In genomic region chr1:225460737-225461532, GRCh38 we compare ENCODE assay signal across 10 cellular contexts. TPM values are rescaled to one million over a fixed set of nuclear protein-coding genes. Genes with fewer than 3 reads are reported as not detected.
DNase-seq lines count a peak whose midpoint lies in the region; ATAC-seq and TF ChIP-seq lines count a peak whose summit lies in the region.
"Had no signal": no experiment of that assay in that cellular context is flagged by ENCODE, and none has a peak within 500 bp of the region (broad histone marks: within the 10 kb centered on the region; RNA-seq: fewer than 3 reads in every experiment).

No MANE protein-coding gene starts in this region.

- peak overlapping the region in 3 of 12 donors; percentile 19 to 90 (median 52) for H3K27ac ChIP-seq in heart left ventricle
- no peak overlapping the region for H3K27ac ChIP-seq in mesenchymal stem cell (ENCODE audit: low read length, poor library complexity, severe bottlenecking)
- H3K27ac ChIP-seq in transverse colon = peak overlapping the region; percentile 67 to 92 (median 84)
- no peak overlapping the region for H3K27ac ChIP-seq in coronary artery
- H3K27ac ChIP-seq: C4-2B had no signal

- H4K8ac ChIP-seq in mesenchymal stem cell (ENCODE audit: low read length) = no peak overlapping the region

- H3K4me3 ChIP-seq in heart left ventricle (no peak overlapping the region), mesenchymal stem cell (ENCODE audit: insufficient read depth in 1 of 2, low read depth in 1 of 2, low read length in 2 of 2) (no peak overlapping the region), transverse colon (no peak overlapping the region), coronary artery (no peak overlapping the region)

- H2AK5ac ChIP-seq in mesenchymal stem cell (ENCODE audit: low read length, severe bottlenecking) = no peak overlapping the region

- no peak overlapping the region for H2BK120ac ChIP-seq in mesenchymal stem cell (ENCODE audit: low read depth, low read length)

- no peak overlapping the region for H2AFZ ChIP-seq in mesenchymal stem cell (ENCODE audit: low read depth, low read length)

- in situ Hi-C loops in transverse colon (cut with MboI; ENCODE audit: low pct_ligation_motif_present in 1 of 4, low pct_unique_long_range_greater_than_20kb in 1 of 4, low sequenced_read_pairs in 3 of 4) = no loop called here
- in situ Hi-C loops in GM13976 (cut with MboI; ENCODE audit: low sequenced_read_pairs, unreplicated experiment) = no loop called here

- H3K9ac ChIP-seq in mesenchymal stem cell (ENCODE audit: low read length) = no peak overlapping the region

- H3K36me3 ChIP-seq in heart left ventricle (no peaks in the 10 kb centered on the region), mesenchymal stem cell (ENCODE audit: control insufficient read depth in 1 of 2, insufficient read depth in 2 of 2, low read depth in 1 of 2, low read length in 2 of 2) (no peaks in the 10 kb centered on the region), transverse colon (no peaks in the 10 kb centered on the region)

- intact Hi-C loops in Right ventricle myocardium superior (cut with DNase I) = no loop called here
- intact Hi-C loops in heart left ventricle (cut with DNase I) = no loop called here
- intact Hi-C loops in transverse colon (cut with DNase I; ENCODE audit: low total_unique reads) = loop anchor here (5.0 kb wide), 1 partner anchor 721 kb away; no protein-coding TSS in a partner anchor

- H3K9me3 ChIP-seq in heart left ventricle = no peaks in the 10 kb centered on the region
- no peaks in the 10 kb centered on the region for H3K9me3 ChIP-seq in mesenchymal stem cell (ENCODE audit: control insufficient read depth, low read length)
- H3K9me3 ChIP-seq in transverse colon = no peaks in the 10 kb centered on the region

- TF ChIP-seq POLR2A in heart left ventricle (IDR thresholded peaks at IDR 0.05) = no peak
- no peak for TF ChIP-seq POLR2A in transverse colon (IDR thresholded peaks at IDR 0.05)

- peak overlapping the region in 1 of 2 experiments; percentile 67 for H3K14ac ChIP-seq in mesenchymal stem cell (ENCODE audit: low read length in 2 of 2)

- H3K4me1 ChIP-seq in heart left ventricle = peaks cover 0 to 53% (median 14%) of the 10 kb centered on the region in 12 donors
- peaks cover 38% of the 10 kb centered on the region for H3K4me1 ChIP-seq in mesenchymal stem cell (ENCODE audit: control insufficient read depth, insufficient read depth, low read depth, low read length)
- peaks cover 16 to 52% (median 44%) of the 10 kb centered on the region in 4 donors for H3K4me1 ChIP-seq in transverse colon

- TF ChIP-seq EP300 in transverse colon (IDR thresholded peaks at IDR 0.05; ENCODE audit: low read depth) = no peak

- WGBS in heart left ventricle, 4 donors = 83 to 89% (median 84%) methylated on average over 8 of the region's 8 CpGs
- 84% methylated on average over 8 of the region's 8 CpGs for WGBS in mesenchymal stem cell
- WGBS in transverse colon (ENCODE audit: low coverage in 1 of 2), 2 donors = 67% methylated on average over 4 to 8 of the region's 8 CpGs

- H3K23ac ChIP-seq in mesenchymal stem cell (ENCODE audit: low read length in 2 of 2) = no peak overlapping the region

- no peak overlapping the region for H3K4ac ChIP-seq in mesenchymal stem cell (ENCODE audit: low read depth in 1 of 2, low read length in 2 of 2)

- H4K91ac ChIP-seq in mesenchymal stem cell (ENCODE audit: low read length) = no peak overlapping the region

- H2BK15ac ChIP-seq in mesenchymal stem cell (ENCODE audit: low read depth, poor library complexity, severe bottlenecking) = no peak overlapping the region

- TF ChIP-seq CTCF in heart left ventricle (IDR thresholded peaks at IDR 0.05) (no peak), transverse colon (IDR thresholded peaks at IDR 0.05) (no peak), coronary artery (IDR thresholded peaks at IDR 0.05) (no peak), GM13976 (IDR thresholded peaks at IDR 0.05; ENCODE audit: borderline replicate concordance, control extremely low read depth, extremely low read depth, insufficient read depth, missing control alignments) (no peak)

- H2BK12ac ChIP-seq in mesenchymal stem cell (ENCODE audit: low read length in 2 of 2) = no peak overlapping the region

- DNase-seq in Right ventricle myocardium superior (peak; percentile 25), heart left ventricle (no peak), mesenchymal stem cell (peak; percentile 20), transverse colon (no peak), coronary artery (ENCODE audit: low spot score) (no peak), GM13976 (ENCODE audit: low spot score) (no peak), T1000 (lab: John Stamatoyannopoulos, UW) (no peak)
- DNase-seq in activated effector memory CD4-positive, alpha-beta T cell treated with Interleukin-2 at 50 U/mL for 16 hours = peak; percentile 32

- no peaks in the 10 kb centered on the region for H3K79me1 ChIP-seq in mesenchymal stem cell (replicated peaks; ENCODE audit: low read length, poor library complexity, severe bottlenecking)

- H2BK5ac ChIP-seq in mesenchymal stem cell (ENCODE audit: low read depth, low read length, poor library complexity, severe bottlenecking) = peak overlapping the region; percentile 6

- H3K4me2 ChIP-seq in mesenchymal stem cell (ENCODE audit: low read length, poor library complexity, severe bottlenecking) = no peak overlapping the region

- H3K27me3 ChIP-seq in heart left ventricle = no peaks in the 10 kb centered on the region
- peaks cover 0 to 30% of the 10 kb centered on the region in 2 experiments for H3K27me3 ChIP-seq in mesenchymal stem cell (ENCODE audit: control insufficient read depth in 1 of 2, insufficient read depth in 1 of 2, low read length in 2 of 2)
- no peaks in the 10 kb centered on the region for H3K27me3 ChIP-seq in transverse colon

- ATAC-seq in Right ventricle myocardium superior (ENCODE audit: poor library complexity) (no peak), heart left ventricle (no peak)
- ATAC-seq: Right ventricle myocardium inferior had no signal

- peak overlapping the region in 1 of 2 experiments; percentile 37 for H3K18ac ChIP-seq in mesenchymal stem cell (ENCODE audit: low read depth in 1 of 2, low read length in 2 of 2)

RNA-seq across cellular contexts. Expression of gene LBR, which starts 33.1 kb away (rescaled TPM):
- total RNA-seq in Right ventricle myocardium superior = 11.7 TPM
- total RNA-seq in heart left ventricle = 10 to 100 TPM in 4 of 9 donors, 1 to 10 TPM in 5; 6.8 to 37.8 (median 9.7) TPM
- polyA plus RNA-seq in heart left ventricle = 1 to 10 TPM; 4.3 to 7.5 TPM
- polyA plus RNA-seq in mesenchymal stem cell (2013, experiment 1 of 2) = 30.8 TPM
- polyA plus RNA-seq in mesenchymal stem cell (2013, experiment 2 of 2) = 30.9 TPM
- 10 to 100 TPM; 48.6 to 97.9 (median 75.1) TPM for total RNA-seq in transverse colon

Comparison
In these comparisons a context has a peak if more than half of its experiments do, and no peak if none do; other contexts are left out.
1. DNase-seq: peak in Right ventricle myocardium superior (single experiment), activated effector memory CD4-positive, alpha-beta T cell treated with Interleukin-2 at 50 U/mL for 16 hours (single experiment) and mesenchymal stem cell (single experiment); none in heart left ventricle (0 of 5), transverse colon (single experiment), coronary artery (single experiment), GM13976 (single experiment) and T1000 (single experiment).
2. H3K27ac ChIP-seq: peak in transverse colon (4 of 4); none in mesenchymal stem cell (single experiment) and coronary artery (0 of 2).